In the genomic region with DNA sequence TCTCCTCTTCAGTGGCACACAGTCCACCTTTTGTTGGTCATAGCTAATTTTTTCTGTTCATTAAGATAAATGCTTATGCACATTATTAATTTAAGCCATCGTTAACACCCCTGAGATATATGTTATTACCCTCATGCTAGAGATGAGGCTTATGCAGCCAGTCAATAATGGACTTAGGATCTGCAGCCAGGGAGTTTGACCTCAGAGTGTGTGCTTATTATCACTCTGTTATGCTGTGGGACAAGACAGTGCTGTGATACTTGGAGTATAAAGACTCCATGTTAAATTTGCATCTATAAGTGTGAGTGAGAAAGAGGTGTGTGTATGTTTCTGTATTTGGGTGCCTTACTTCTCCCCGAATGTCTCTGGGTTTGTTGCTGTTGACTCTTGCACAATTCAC, we compare ENCODE assay signal across 6 cellular contexts.
"Had no signal": no experiment of that assay in that cellular context is flagged by ENCODE, and none has a peak within 500 bp of the region (broad histone marks: within the 10 kb centered on the region; RNA-seq: fewer than 3 reads in every experiment).

No MANE protein-coding gene starts in this region.

- DNase-seq: GOT3, H7, HCEC 1CT, IMR-90 had no signal

- H3K4me3 ChIP-seq: GM23248, K562 had no signal

- H3K27ac ChIP-seq: GM23248 had no signal

- H3K9ac ChIP-seq: GM23248 had no signal
